23 cellular contexts compared by ENCODE assay signal in the genomic region with DNA sequence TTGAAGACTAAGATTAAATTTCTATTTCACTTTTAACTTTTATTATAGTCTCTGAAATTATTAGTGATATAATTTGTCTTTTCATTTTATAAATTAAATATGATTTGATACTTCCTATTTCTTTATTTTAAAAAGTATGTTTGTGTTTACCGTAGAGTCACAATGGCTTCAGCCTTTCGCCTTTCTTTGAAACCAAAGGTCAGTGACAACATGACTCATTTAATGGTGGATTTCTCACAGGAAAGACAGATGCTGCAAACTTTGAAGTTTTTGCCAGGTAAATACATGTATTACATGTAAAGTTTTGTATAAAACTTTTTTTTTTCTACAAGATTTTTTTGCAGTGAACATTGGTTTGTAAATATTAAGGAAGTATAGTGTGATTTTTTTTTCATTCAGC.
"Had no signal": no experiment of that assay in that cellular context is flagged by ENCODE, and none has a peak within 500 bp of the region (broad histone marks: within the 10 kb centered on the region; RNA-seq: fewer than 3 reads in every experiment).

No MANE protein-coding gene starts in this region.

- ATAC-seq: activated CD8-positive, alpha-beta memory T cell treated with anti-CD3 and anti-CD28 coated beads, Interleukin-2, amount 10 ng/mL, durations not matched to agents 7 days and 5 days; T-cell had no signal

- DNase-seq: activated B cell treated with CpG ODN at 0.5 μM for 24 hours; activated CD4-positive, alpha-beta T cell treated with anti-CD3 and anti-CD28 coated beads for 1 hour; activated CD4-positive, alpha-beta T cell treated with anti-CD3 and anti-CD28 coated beads, Interleukin-2, amount 10 ng/mL, durations not matched to agents 24 days and 14 days; activated CD4-positive, alpha-beta T cell treated with anti-CD3 and anti-CD28 coated beads, Interleukin-2, amount 50 U/mL, for 48 hours; activated CD8-positive, alpha-beta memory T cell treated with anti-CD3 and anti-CD28 coated beads, Interleukin-2, amount 10 ng/mL, durations not matched to agents 7 days and 5 days; activated effector memory CD4-positive, alpha-beta T cell treated with anti-CD3 and anti-CD28 coated beads, Interleukin-2, amount 50 U/mL, for 16 hours; activated naive CD4-positive, alpha-beta T cell treated with anti-CD3 and anti-CD28 coated beads for 36 hours; activated T-cell treated with anti-CD3 and anti-CD28 coated beads, Interleukin-2, amount 50 U/mL, for 24 hours; amygdala; brain microvascular endothelial cell; KG1; MG63; NCI-H1105 treated with DMSO at 0.1 percent for 48 hours; NCI-H1436 treated with DMSO at 0.1 percent for 48 hours; NCI-H187; NCI-H2081 treated with DMSO at 0.1 percent for 48 hours; NCI-H446; NCI-H524; Peyer's patch; SHP77 treated with DMSO at 0.1 percent for 48 hours; T-cell; T-helper 2 cell; T1000 had no signal
